In the genomic region with DNA sequence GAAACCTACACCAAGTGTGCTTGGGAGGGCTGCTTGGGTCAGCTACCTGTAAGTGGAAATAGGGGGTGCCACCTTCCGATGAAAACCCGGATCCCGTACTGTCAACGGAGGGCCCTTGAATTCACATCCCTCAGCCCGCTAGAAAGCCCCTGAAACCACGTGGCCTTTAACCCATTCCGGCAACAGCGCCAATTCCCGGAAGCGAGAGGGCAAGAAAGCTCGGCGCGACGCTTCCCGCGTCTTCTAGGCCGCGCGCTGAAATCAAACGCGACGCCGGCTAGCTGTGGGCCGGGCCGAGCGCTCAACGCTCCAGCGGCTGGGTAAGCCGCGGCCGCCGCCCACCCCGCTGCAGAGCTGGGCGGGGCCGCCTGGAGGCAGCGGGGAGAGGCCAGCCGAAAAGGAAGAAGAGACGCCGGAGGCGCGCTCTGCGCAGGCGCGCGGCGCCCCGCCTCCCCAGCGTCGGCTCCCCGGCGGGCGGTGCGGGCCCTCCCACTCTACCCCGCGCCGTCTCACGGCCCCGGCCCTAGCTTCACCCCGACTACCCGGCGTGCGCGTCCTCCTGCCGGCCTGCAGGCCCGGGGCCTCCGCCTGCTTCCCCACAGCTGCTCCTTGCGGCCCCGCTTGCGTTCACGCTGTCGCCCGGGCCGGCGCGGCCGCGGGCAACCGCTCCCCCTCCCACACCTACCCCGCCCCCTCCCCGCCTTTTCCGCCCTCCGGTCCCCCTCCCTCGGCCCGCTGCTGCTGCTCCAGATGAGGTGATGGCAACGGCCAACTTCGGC, we compare ENCODE assay signal across 8 cellular contexts. TPM values are rescaled to one million over a fixed set of nuclear protein-coding genes. Genes with fewer than 3 reads are reported as not detected.
DNase-seq lines count a peak whose midpoint lies in the region; ATAC-seq and TF ChIP-seq lines count a peak whose summit lies in the region.

A gene (plus strand): TSS at position 492 of the 779 bp plus-strand sequence. CDS start 267 bp downstream, at position 759.

- intact Hi-C loops in left ventricle myocardium superior (cut with micrococcal nuclease) (no loop called here), prostate gland (cut with DNase I) (loop anchor here (5.0 kb wide), 1 partner anchor 46 kb away; no protein-coding TSS in a partner anchor)

- no peaks in the 10 kb centered on the region for H3K4me1 ChIP-seq in prostate gland (replicated peaks)

- peak; percentile 69 for TF ChIP-seq POLR2A in prostate gland (IDR thresholded peaks at IDR 0.05)

- H3K4me3 ChIP-seq in prostate gland, result peak within 1 kb of the TSS; percentile 59 to 76

- no peaks in the 10 kb centered on the region for H3K36me3 ChIP-seq in prostate gland

- TF ChIP-seq CTCF in prostate gland (IDR thresholded peaks at IDR 0.05), result peak in 3 of 4 experiments; percentile 21 to 58 (median 48)

- H3K4me3 Mint-ChIP-seq in T-helper 17 cell, result peak within 1 kb of the TSS; percentile 97

- ATAC-seq in GM18502 (IDR thresholded peaks at IDR 0.05; ENCODE audit: poor library complexity, unreplicated experiment) (peak; percentile 90), HG02943 (IDR thresholded peaks at IDR 0.05; ENCODE audit: low read depth, unreplicated experiment) (peak; percentile 90), T-helper 17 cell (peak; percentile 88), left ventricle myocardium superior (peak; percentile 99)

- WGBS in prostate gland, result under 1% methylated on average over 57 of the region's 86 CpGs

- DNase-seq in NCI-H187 (lab: John Stamatoyannopoulos, UW) (peak; percentile 92 to 95), T-helper 17 cell (peak; percentile 90 to 92 (median 91)), amygdala (lab: John Stamatoyannopoulos, UW) (peak in 55 of 56 donors; percentile 31 to 92 (median 81)), left ventricle myocardium superior (peak; percentile 95), prostate gland (ENCODE audit: low spot score) (peak; percentile 86), ureter (ENCODE audit: low spot score) (peak; percentile 89)

- H3K9me3 ChIP-seq in T-helper 17 cell (ENCODE audit: control insufficient read depth, low read length, poor library complexity, severe bottlenecking) (no peaks in the 10 kb centered on the region), prostate gland (no peaks in the 10 kb centered on the region)

- no peaks in the 10 kb centered on the region for H3K27me3 Mint-ChIP-seq in T-helper 17 cell

- peaks cover 4% of the 10 kb centered on the region for H3K36me3 Mint-ChIP-seq in T-helper 17 cell (ENCODE audit: low read depth)

- H3K27ac Mint-ChIP-seq in T-helper 17 cell, result peak within 1 kb of the TSS; percentile 98

- H3K4me1 Mint-ChIP-seq in T-helper 17 cell, result peaks cover 43% of the 10 kb centered on the region

- peak within 1 kb of the TSS; percentile 91 for H3K27ac ChIP-seq in prostate gland

- H3K27me3 ChIP-seq in prostate gland (replicated peaks; ENCODE audit: insufficient read depth), result no peaks in the 10 kb centered on the region

RNA-seq across cellular contexts. Expression of the gene that starts here (rescaled TPM):
- total RNA-seq in T-helper 17 cell (100 to 1,000 TPM in 1 of 2 donors, 10 to 100 TPM in 1; 93.5 to 158 TPM), left ventricle myocardium superior (9.3 TPM), prostate gland (10 to 100 TPM; 20.3 to 43.4 TPM), ureter (50.6 TPM)

Comparison
In these comparisons a context has a peak if more than half of its experiments do, and no peak if none do; other contexts are left out.
1. Peak in every context shown above with its lines: DNase-seq, ATAC-seq, H3K4me3 ChIP-seq and H3K27ac ChIP-seq.